Comparison of ENCODE assay signal across 1 cellular context in genomic region chr11:120343429-120343828, GRCh38.
A peak's percentile ranks its signal among the peaks of the same experiment; 100 is the strongest.
TF ChIP-seq lines count a peak whose summit lies in the region.

No MANE protein-coding gene starts in this region.

TF ChIP-seq in GM12878, 131 proteins besides CTCF, POLR2A, EP300 and RAD21 (continues in another document):
- TF ChIP-seq PBX3 (IDR thresholded peaks at IDR 0.05; ENCODE audit: insufficient replicate concordance, low read depth, low read length) (no peak), IKZF2 (IDR thresholded peaks at IDR 0.05) (peak in 1 of 2 experiments; percentile 25; a peak in 1 of 4 replicates), ZNF217 (IDR thresholded peaks at IDR 0.05) (peak; percentile 63; the same call in 1 of the 2 replicates), PKNOX1 (IDR thresholded peaks at IDR 0.05) (peak; percentile 25; the same call in 1 of the 2 replicates), NFXL1 (IDR thresholded peaks at IDR 0.05; ENCODE audit: borderline replicate concordance) (no peak), SRF (IDR thresholded peaks at IDR 0.05; ENCODE audit: low read depth in 2 of 2, low read length in 2 of 2) (no peak), ZNF592 (IDR thresholded peaks at IDR 0.05) (no peak), DPF2 (IDR thresholded peaks at IDR 0.05) (peak; percentile 42; the same call in 1 of the 2 replicates), IRF4 (IDR thresholded peaks at IDR 0.05; ENCODE audit: low read depth, low read length) (peak; percentile 73; the same call in 1 of the 2 replicates), SP1 (IDR thresholded peaks at IDR 0.05; ENCODE audit: low read depth, low read length) (no peak), CREB1 (IDR thresholded peaks at IDR 0.05; ENCODE audit: low read depth) (peak; percentile 50; the same call in 1 of the 2 replicates), SPI1 (IDR thresholded peaks at IDR 0.05; ENCODE audit: borderline replicate concordance, insufficient read depth, low read depth, low read length) (no peak), ETV6 (conservative IDR thresholded peaks at IDR 0.05 in 1 of 2, IDR thresholded peaks at IDR 0.05 in 1 of 2; ENCODE audit: borderline replicate concordance in 1 of 2, low read depth in 1 of 2) (peak in 1 of 2 experiments; percentile 82; a peak in 2 of 4 replicates), PAX5 (IDR thresholded peaks at IDR 0.05; ENCODE audit: borderline replicate concordance, low read depth, low read length) (0 out of 2 replicates have a peak, but pooled peaks have one; percentile 46), BHLHE40 (IDR thresholded peaks at IDR 0.05; ENCODE audit: borderline replicate concordance in 1 of 2, low read depth in 2 of 2, low read length in 1 of 2) (peak; percentile 64 to 71; a peak in 3 of 4 replicates), SIN3A (IDR thresholded peaks at IDR 0.05; ENCODE audit: low read depth, low read length) (no peak), GATAD2B (conservative IDR thresholded peaks at IDR 0.05; ENCODE audit: low read depth) (0 out of 2 replicates have a peak, but pooled peaks have one; percentile 22), CREM (IDR thresholded peaks at IDR 0.05; ENCODE audit: low read depth) (0 out of 2 replicates have a peak, but pooled peaks have one; percentile 54), NR2F1 (conservative IDR thresholded peaks at IDR 0.05) (0 out of 2 replicates have a peak, but pooled peaks have one; percentile 17), PAX8 (IDR thresholded peaks at IDR 0.05) (0 out of 2 replicates have a peak, but pooled peaks have one; percentile 33), RAD51 (IDR thresholded peaks at IDR 0.05) (peak; percentile 96), BCL11A (IDR thresholded peaks at IDR 0.05; ENCODE audit: low read depth, low read length) (0 out of 2 replicates have a peak, but pooled peaks have one; percentile 54), RUNX3 (IDR thresholded peaks at IDR 0.05; ENCODE audit: low read length) (peak; percentile 63), NFYA (IDR thresholded peaks at IDR 0.05; ENCODE audit: borderline replicate concordance, low read depth, low read length) (no peak), TAF1 (IDR thresholded peaks at IDR 0.05; ENCODE audit: borderline replicate concordance, low read depth, low read length) (no peak), MYC (IDR thresholded peaks at IDR 0.05; ENCODE audit: insufficient read depth, insufficient read length, insufficient replicate concordance, low read length, severe bottlenecking) (no peak), MEF2B (IDR thresholded peaks at IDR 0.05; ENCODE audit: partially characterized antibody, poor library complexity, severe bottlenecking) (peak; percentile 16), KAT2A (conservative IDR thresholded peaks at IDR 0.05; ENCODE audit: control insufficient read depth, low read depth, low read length) (no peak), CBFB (IDR thresholded peaks at IDR 0.05; ENCODE audit: low read depth) (no peak), FOS (IDR thresholded peaks at IDR 0.05; ENCODE audit: borderline replicate concordance, extremely low read depth, insufficient read length) (no peak), EED (IDR thresholded peaks at IDR 0.05; ENCODE audit: low read depth) (no peak), NFIC (IDR thresholded peaks at IDR 0.05; ENCODE audit: low read depth, low read length) (peak; percentile 59; the same call in 1 of the 2 replicates), POU2F2 (IDR thresholded peaks at IDR 0.05; ENCODE audit: borderline replicate concordance, low read depth, low read length) (peak; percentile 75; the same call in 1 of the 3 replicates), IKZF1 (conservative IDR thresholded peaks at IDR 0.05) (peak; percentile 44; the same call in 1 of the 2 replicates), ZNF24 (IDR thresholded peaks at IDR 0.05) (0 out of 2 replicates have a peak, but pooled peaks have one; percentile 39), JUNB (IDR thresholded peaks at IDR 0.05) (peak; percentile 82), POLR2AphosphoS2 (IDR thresholded peaks at IDR 0.05; ENCODE audit: low read depth, low read length) (no peak), MEF2A (IDR thresholded peaks at IDR 0.05; ENCODE audit: insufficient read depth, low read depth, low read length) (0 out of 2 replicates have a peak, but pooled peaks have one; percentile 35), MTA2 (IDR thresholded peaks at IDR 0.05; ENCODE audit: low read depth) (peak; percentile 13; the same call in 1 of the 2 replicates), SUPT20H (IDR thresholded peaks at IDR 0.05; ENCODE audit: borderline replicate concordance, control insufficient read depth, low read depth, low read length) (no peak)
- TF ChIP-seq, protein P1, sequence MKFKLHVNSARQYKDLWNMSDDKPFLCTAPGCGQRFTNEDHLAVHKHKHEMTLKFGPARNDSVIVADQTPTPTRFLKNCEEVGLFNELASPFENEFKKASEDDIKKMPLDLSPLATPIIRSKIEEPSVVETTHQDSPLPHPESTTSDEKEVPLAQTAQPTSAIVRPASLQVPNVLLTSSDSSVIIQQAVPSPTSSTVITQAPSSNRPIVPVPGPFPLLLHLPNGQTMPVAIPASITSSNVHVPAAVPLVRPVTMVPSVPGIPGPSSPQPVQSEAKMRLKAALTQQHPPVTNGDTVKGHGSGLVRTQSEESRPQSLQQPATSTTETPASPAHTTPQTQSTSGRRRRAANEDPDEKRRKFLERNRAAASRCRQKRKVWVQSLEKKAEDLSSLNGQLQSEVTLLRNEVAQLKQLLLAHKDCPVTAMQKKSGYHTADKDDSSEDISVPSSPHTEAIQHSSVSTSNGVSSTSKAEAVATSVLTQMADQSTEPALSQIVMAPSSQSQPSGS (IDR thresholded peaks at IDR 0.05; ENCODE audit: low read length) = peak; percentile 24; the same call in 1 of the 2 replicates
- TF ChIP-seq, protein P2, sequence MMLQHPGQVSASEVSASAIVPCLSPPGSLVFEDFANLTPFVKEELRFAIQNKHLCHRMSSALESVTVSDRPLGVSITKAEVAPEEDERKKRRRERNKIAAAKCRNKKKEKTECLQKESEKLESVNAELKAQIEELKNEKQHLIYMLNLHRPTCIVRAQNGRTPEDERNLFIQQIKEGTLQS (IDR thresholded peaks at IDR 0.05; ENCODE audit: borderline replicate concordance, extremely low read depth, low read depth, low read length) = peak; percentile 38; the same call in 1 of the 2 replicates
- TF ChIP-seq, protein P3, sequence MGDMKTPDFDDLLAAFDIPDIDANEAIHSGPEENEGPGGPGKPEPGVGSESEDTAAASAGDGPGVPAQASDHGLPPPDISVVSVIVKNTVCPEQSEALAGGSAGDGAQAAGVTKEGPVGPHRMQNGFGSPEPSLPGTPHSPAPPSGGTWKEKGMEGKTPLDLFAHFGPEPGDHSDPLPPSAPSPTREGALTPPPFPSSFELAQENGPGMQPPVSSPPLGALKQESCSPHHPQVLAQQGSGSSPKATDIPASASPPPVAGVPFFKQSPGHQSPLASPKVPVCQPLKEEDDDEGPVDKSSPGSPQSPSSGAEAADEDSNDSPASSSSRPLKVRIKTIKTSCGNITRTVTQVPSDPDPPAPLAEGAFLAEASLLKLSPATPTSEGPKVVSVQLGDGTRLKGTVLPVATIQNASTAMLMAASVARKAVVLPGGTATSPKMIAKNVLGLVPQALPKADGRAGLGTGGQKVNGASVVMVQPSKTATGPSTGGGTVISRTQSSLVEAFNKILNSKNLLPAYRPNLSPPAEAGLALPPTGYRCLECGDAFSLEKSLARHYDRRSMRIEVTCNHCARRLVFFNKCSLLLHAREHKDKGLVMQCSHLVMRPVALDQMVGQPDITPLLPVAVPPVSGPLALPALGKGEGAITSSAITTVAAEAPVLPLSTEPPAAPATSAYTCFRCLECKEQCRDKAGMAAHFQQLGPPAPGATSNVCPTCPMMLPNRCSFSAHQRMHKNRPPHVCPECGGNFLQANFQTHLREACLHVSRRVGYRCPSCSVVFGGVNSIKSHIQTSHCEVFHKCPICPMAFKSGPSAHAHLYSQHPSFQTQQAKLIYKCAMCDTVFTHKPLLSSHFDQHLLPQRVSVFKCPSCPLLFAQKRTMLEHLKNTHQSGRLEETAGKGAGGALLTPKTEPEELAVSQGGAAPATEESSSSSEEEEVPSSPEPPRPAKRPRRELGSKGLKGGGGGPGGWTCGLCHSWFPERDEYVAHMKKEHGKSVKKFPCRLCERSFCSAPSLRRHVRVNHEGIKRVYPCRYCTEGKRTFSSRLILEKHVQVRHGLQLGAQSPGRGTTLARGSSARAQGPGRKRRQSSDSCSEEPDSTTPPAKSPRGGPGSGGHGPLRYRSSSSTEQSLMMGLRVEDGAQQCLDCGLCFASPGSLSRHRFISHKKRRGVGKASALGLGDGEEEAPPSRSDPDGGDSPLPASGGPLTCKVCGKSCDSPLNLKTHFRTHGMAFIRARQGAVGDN (IDR thresholded peaks at IDR 0.05) = no peak
- TF ChIP-seq, protein P4, sequence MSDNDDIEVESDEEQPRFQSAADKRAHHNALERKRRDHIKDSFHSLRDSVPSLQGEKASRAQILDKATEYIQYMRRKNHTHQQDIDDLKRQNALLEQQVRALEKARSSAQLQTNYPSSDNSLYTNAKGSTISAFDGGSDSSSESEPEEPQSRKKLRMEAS (IDR thresholded peaks at IDR 0.05; ENCODE audit: low read depth, low read length) = no peak
- TF ChIP-seq, protein P5, sequence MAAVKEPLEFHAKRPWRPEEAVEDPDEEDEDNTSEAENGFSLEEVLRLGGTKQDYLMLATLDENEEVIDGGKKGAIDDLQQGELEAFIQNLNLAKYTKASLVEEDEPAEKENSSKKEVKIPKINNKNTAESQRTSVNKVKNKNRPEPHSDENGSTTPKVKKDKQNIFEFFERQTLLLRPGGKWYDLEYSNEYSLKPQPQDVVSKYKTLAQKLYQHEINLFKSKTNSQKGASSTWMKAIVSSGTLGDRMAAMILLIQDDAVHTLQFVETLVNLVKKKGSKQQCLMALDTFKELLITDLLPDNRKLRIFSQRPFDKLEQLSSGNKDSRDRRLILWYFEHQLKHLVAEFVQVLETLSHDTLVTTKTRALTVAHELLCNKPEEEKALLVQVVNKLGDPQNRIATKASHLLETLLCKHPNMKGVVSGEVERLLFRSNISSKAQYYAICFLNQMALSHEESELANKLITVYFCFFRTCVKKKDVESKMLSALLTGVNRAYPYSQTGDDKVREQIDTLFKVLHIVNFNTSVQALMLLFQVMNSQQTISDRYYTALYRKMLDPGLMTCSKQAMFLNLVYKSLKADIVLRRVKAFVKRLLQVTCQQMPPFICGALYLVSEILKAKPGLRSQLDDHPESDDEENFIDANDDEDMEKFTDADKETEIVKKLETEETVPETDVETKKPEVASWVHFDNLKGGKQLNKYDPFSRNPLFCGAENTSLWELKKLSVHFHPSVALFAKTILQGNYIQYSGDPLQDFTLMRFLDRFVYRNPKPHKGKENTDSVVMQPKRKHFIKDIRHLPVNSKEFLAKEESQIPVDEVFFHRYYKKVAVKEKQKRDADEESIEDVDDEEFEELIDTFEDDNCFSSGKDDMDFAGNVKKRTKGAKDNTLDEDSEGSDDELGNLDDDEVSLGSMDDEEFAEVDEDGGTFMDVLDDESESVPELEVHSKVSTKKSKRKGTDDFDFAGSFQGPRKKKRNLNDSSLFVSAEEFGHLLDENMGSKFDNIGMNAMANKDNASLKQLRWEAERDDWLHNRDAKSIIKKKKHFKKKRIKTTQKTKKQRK (IDR thresholded peaks at IDR 0.05; ENCODE audit: low read depth, low read length) = no peak
- TF ChIP-seq, protein P6, sequence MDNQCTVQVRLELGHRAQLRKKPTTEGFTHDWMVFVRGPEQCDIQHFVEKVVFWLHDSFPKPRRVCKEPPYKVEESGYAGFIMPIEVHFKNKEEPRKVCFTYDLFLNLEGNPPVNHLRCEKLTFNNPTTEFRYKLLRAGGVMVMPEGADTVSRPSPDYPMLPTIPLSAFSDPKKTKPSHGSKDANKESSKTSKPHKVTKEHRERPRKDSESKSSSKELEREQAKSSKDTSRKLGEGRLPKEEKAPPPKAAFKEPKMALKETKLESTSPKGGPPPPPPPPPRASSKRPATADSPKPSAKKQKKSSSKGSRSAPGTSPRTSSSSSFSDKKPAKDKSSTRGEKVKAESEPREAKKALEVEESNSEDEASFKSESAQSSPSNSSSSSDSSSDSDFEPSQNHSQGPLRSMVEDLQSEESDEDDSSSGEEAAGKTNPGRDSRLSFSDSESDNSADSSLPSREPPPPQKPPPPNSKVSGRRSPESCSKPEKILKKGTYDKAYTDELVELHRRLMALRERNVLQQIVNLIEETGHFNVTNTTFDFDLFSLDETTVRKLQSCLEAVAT (IDR thresholded peaks at IDR 0.05) = peak; percentile 48; the same call in 1 of the 2 replicates
